In genomic region chr10:124737221-124737620, GRCh38 we compare ENCODE assay signal across 11 cellular contexts. TPM values are rescaled to one million over a fixed set of nuclear protein-coding genes. Genes with fewer than 3 reads are reported as not detected.
DNase-seq lines count a peak whose midpoint lies in the region; ATAC-seq, FAIRE-seq and TF ChIP-seq lines count a peak whose summit lies in the region.
"Had no signal": no experiment of that assay in that cellular context is flagged by ENCODE, and none has a peak within 500 bp of the region (broad histone marks: within the 10 kb centered on the region; RNA-seq: fewer than 3 reads in every experiment).

No MANE protein-coding gene starts in this region.

- H3K4me3 ChIP-seq in PC-3 (ENCODE audit: low read length) (no peak overlapping the region), bronchial epithelial cell (ENCODE audit: low read depth, low read length) (no peak overlapping the region), testis (no peak overlapping the region)

- peak overlapping the region; percentile 63 for H3K27ac Mint-ChIP-seq in memory B cell

- intact Hi-C loops in PC-3 (cut with micrococcal nuclease): no loop called here
- intact Hi-C loops in testis (cut with DNase I; ENCODE audit: low total_unique reads): loop anchor here (5.0 kb wide), 2 partner anchors 35 to 110 kb away; no protein-coding TSS in a partner anchor

- no peak overlapping the region for H2AFZ ChIP-seq in PC-3 (ENCODE audit: low read length)

- H3K4me1 Mint-ChIP-seq in memory B cell: peaks cover 74% of the 10 kb centered on the region

- CTCF ChIA-PET in PC-3 (lab: Charles Lee): interaction anchor here (0.6 kb wide), 1 partner anchor 1077 kb away, joined by 13 read pairs; no protein-coding TSS in a partner anchor

- H3K9me2 ChIP-seq in PC-3 (replicated peaks; ENCODE audit: low read length): no peaks in the 10 kb centered on the region

- peaks cover 72% of the 10 kb centered on the region for H3K79me2 ChIP-seq in PC-3 (ENCODE audit: low read length)

- no peak for FAIRE-seq in bronchial epithelial cell (lab: Jason Lieb, UNC)

- no TSS peak for BruUV-seq in PC-3 (replicated peaks; lab: Mats Ljungman, UMichigan)

- no peak overlapping the region for H3K4me2 ChIP-seq in PC-3 (ENCODE audit: low read length)

- H3K27me3 ChIP-seq in PC-3 (ENCODE audit: low read length) (no peaks in the 10 kb centered on the region), bronchial epithelial cell (ENCODE audit: control insufficient read depth, insufficient read depth, low read length) (no peaks in the 10 kb centered on the region), testis (no peaks in the 10 kb centered on the region)

- H3K27ac ChIP-seq in PC-3 (ENCODE audit: low read length) (no peak overlapping the region), testis (peak overlapping the region; percentile 56 to 89)

- no peak for TF ChIP-seq POLR2A in testis (IDR thresholded peaks at IDR 0.05)

- peak overlapping the region; percentile 56 for H3K4me3 Mint-ChIP-seq in memory B cell

- H3K4me1 ChIP-seq in PC-3 (ENCODE audit: insufficient read depth, low read length) (peaks cover 37% of the 10 kb centered on the region), testis (peaks cover 96% of the 10 kb centered on the region)

- no peaks in the 10 kb centered on the region for H3K9me3 Mint-ChIP-seq in memory B cell

- no peaks in the 10 kb centered on the region for H3K27me3 Mint-ChIP-seq in memory B cell

- H3K36me3 ChIP-seq in PC-3 (ENCODE audit: low read depth, low read length) (no peaks in the 10 kb centered on the region), bronchial epithelial cell (ENCODE audit: control insufficient read depth, insufficient read depth, low read length) (peaks cover 1% of the 10 kb centered on the region), testis (ENCODE audit: low read depth, missing control alignments) (no peaks in the 10 kb centered on the region)

- no peaks in the 10 kb centered on the region for H3F3A ChIP-seq in PC-3 (ENCODE audit: low read length, unreplicated experiment)

- POLR2A ChIA-PET in PC-3 (lab: Charles Lee; ENCODE audit: unreplicated experiment): no interaction called here

- H3K36me3 Mint-ChIP-seq in memory B cell: peaks cover 12% of the 10 kb centered on the region

- WGBS in testis, 2 donors: 55 to 64% methylated on average over 7 of the region's 7 CpGs

- TF ChIP-seq CTCF in PC-3 (conservative IDR thresholded peaks at IDR 0.05; ENCODE audit: low read depth, low read length) (no peak), bronchial epithelial cell (IDR thresholded peaks at IDR 0.05; ENCODE audit: insufficient read depth, low read length, severe bottlenecking) (no peak), testis (IDR thresholded peaks at IDR 0.05) (no peak)

- no peak overlapping the region for H3K9ac ChIP-seq in PC-3 (ENCODE audit: low read length)

- H3K9me3 ChIP-seq in PC-3 (ENCODE audit: low read length) (no peaks in the 10 kb centered on the region), testis (no peaks in the 10 kb centered on the region)

- no peaks in the 10 kb centered on the region for H4K20me1 ChIP-seq in PC-3 (ENCODE audit: low read length)

- no peak for ATAC-seq in PC-3
- ATAC-seq in memory B cell (ENCODE audit: low read depth): no peak

- peak; percentile 1 for DNase-seq in PC-3
- DNase-seq in bronchial epithelial cell (ENCODE audit: low read depth): peak; percentile 19
- no peak for DNase-seq in memory B cell (ENCODE audit: low spot score in 2 of 2)
- no peak for DNase-seq in testis
- DNase-seq in NCI-H82 treated with DMSO at 0.1 percent for 48 hours (lab: John Stamatoyannopoulos, UW; ENCODE audit: unreplicated experiment): no peak
- no peak for DNase-seq in GM03348 (ENCODE audit: low spot score)
- no peak for DNase-seq in amygdala (lab: John Stamatoyannopoulos, UW)
- DNase-seq: activated CD4-positive, alpha-beta T cell treated with anti-CD3 and anti-CD28 coated beads for 4 hours; foreskin melanocyte; SHP77 treated with DMSO at 0.1 percent for 48 hours; stimulated activated CD4-positive, alpha-beta T cell treated with anti-CD3 and anti-CD28 coated beads, Interleukin-4, amount 100 ng/mL, for 24 hours had no signal

RNA-seq across cellular contexts. Expression of gene FAM53B, which starts 7.0 kb away (rescaled TPM):
- total RNA-seq in PC-3 (2014; rRNA removed) (16.5 and 19.4 TPM in 2 replicates), bronchial epithelial cell (19.5 and 23.9 TPM in 2 replicates), testis (100 to 1,000 TPM; 109 to 125 TPM)
- 36.9 TPM for polyA plus RNA-seq in testis (ENCODE audit: insufficient read depth, low read depth, low replicate concordance)

RNA-seq across cellular contexts. Expression of gene EEF1AKMT2, which starts 54.5 kb away (rescaled TPM):
- 18.2 and 19.6 TPM in 2 replicates for total RNA-seq in PC-3 (2014; rRNA removed)
- total RNA-seq in bronchial epithelial cell: 16.5 and 21.1 TPM in 2 replicates
- 10 to 100 TPM; 25.8 to 27.6 TPM for total RNA-seq in testis
- polyA plus RNA-seq in testis (ENCODE audit: insufficient read depth, low read depth, low replicate concordance): 47.9 TPM

Comparison
In these comparisons a context has a peak if more than half of its experiments do, and no peak if none do; other contexts are left out.
1. DNase-seq: peak in PC-3 (single experiment) and bronchial epithelial cell (single experiment); none in memory B cell (0 of 2), testis (single experiment), NCI-H82 treated with DMSO at 0.1 percent for 48 hours (single experiment), GM03348 (single experiment) and amygdala (0 of 56).